20 cellular contexts compared by ENCODE assay signal in the genomic region with DNA sequence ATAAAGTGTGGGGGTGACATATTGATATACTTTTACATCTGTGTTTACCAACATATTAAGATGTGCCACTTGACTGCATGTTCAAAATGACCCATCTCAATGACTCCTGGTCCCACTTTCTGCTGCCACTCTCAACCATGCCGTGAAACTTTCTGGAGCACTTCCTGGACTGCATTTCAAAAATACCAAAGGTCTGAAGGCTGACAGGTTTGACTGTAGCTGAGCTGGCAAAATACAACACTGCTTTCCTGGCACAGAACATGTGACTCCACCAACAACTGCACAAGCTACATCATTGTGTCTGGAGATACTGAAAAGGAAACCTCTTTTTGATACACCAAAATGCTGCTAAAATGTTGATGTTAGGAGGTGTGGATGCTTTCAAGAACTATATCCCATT.
DNase-seq lines count a peak whose midpoint lies in the region; ATAC-seq and TF ChIP-seq lines count a peak whose summit lies in the region.
"Had no signal": no experiment of that assay in that cellular context is flagged by ENCODE, and none has a peak within 500 bp of the region (broad histone marks: within the 10 kb centered on the region; RNA-seq: fewer than 3 reads in every experiment).

No MANE protein-coding gene starts in this region.

- no peaks in the 10 kb centered on the region for H3K36me3 ChIP-seq in left lung
- H3K36me3 ChIP-seq: HAP-1, vagina had no signal

- H3K27ac Mint-ChIP-seq in brain = peak overlapping the region in 3 of 5 experiments; percentile 5 to 50 (median 17)
- H3K27ac Mint-ChIP-seq: activated CD4-positive, alpha-beta memory T cell treated with anti-CD3 and anti-CD28 coated beads, Interleukin-2, amount 10 ng/mL, durations not matched to agents 7 days and 5 days; activated naive CD4-positive, alpha-beta T cell treated with anti-CD3 and anti-CD28 coated beads for 36 hours; activated T-cell treated with anti-CD3 and anti-CD28 coated beads, Interleukin-2, amount 50 U/mL, for 24 hours; immature natural killer cell; stimulated activated naive CD8-positive, alpha-beta T cell treated with anti-CD3 and anti-CD28 coated beads, Interleukin-15, Interleukin-2, amounts not matched to agents 100 ng/mL and 50 ng/mL, for 24 hours had no signal

- no peaks in the 10 kb centered on the region for H3K36me3 Mint-ChIP-seq in brain
- H3K36me3 Mint-ChIP-seq: immature natural killer cell had no signal

- ATAC-seq in left lung = peak; percentile 52
- ATAC-seq in HG03565 (IDR thresholded peaks at IDR 0.05; ENCODE audit: unreplicated experiment) = no peak
- ATAC-seq: esophagus mucosa had no signal

- DNase-seq in NCI-H226 (peak; percentile 20), left lung (no peak), superior temporal gyrus (ENCODE audit: extremely low spot score) (peak; percentile 71), mucosa of gallbladder (ENCODE audit: low spot score) (no peak)
- no peak for DNase-seq in stimulated activated naive CD4-positive, alpha-beta T cell (lab: John Stamatoyannopoulos, UW)
- DNase-seq: activated CD4-positive, alpha-beta memory T cell treated with anti-CD3 and anti-CD28 coated beads, Interleukin-2, amount 10 ng/mL, durations not matched to agents 7 days and 5 days; activated naive CD4-positive, alpha-beta T cell treated with anti-CD3 and anti-CD28 coated beads for 36 hours; activated T-cell treated with anti-CD3 and anti-CD28 coated beads, Interleukin-2, amount 50 U/mL, for 24 hours; immature natural killer cell; mesendoderm; NCI-H2081; NCI-H510A treated with DMSO at 0.1 percent for 48 hours; SHP77 had no signal

- H3K27me3 ChIP-seq in left lung = no peaks in the 10 kb centered on the region
- H3K27me3 ChIP-seq: vagina had no signal

- peaks cover 4% of the 10 kb centered on the region for H3K27me3 Mint-ChIP-seq in brain
- H3K27me3 Mint-ChIP-seq: activated CD4-positive, alpha-beta memory T cell treated with anti-CD3 and anti-CD28 coated beads, Interleukin-2, amount 10 ng/mL, durations not matched to agents 7 days and 5 days; activated T-cell treated with anti-CD3 and anti-CD28 coated beads, Interleukin-2, amount 50 U/mL, for 24 hours; stimulated activated naive CD8-positive, alpha-beta T cell treated with anti-CD3 and anti-CD28 coated beads, Interleukin-15, Interleukin-2, amounts not matched to agents 100 ng/mL and 50 ng/mL, for 24 hours had no signal

- H3K4me1 ChIP-seq in left lung = peaks cover 2 to 5% of the 10 kb centered on the region in 2 donors
- H3K4me1 ChIP-seq: vagina had no signal

- TF ChIP-seq CTCF in brain (conservative IDR thresholded peaks at IDR 0.05) = no peak
- no peak for TF ChIP-seq CTCF in left lung (IDR thresholded peaks at IDR 0.05)

- peaks cover 35% of the 10 kb centered on the region for H3K4me1 Mint-ChIP-seq in brain
- H3K4me1 Mint-ChIP-seq: activated CD4-positive, alpha-beta memory T cell treated with anti-CD3 and anti-CD28 coated beads, Interleukin-2, amount 10 ng/mL, durations not matched to agents 7 days and 5 days; immature natural killer cell had no signal

- H3K27ac ChIP-seq in left lung = no peak overlapping the region
- H3K27ac ChIP-seq: vagina had no signal

- intact Hi-C loops in left lung (cut with DNase I) = no loop called here

- H3K4me3 Mint-ChIP-seq in brain = no peak overlapping the region
- H3K4me3 Mint-ChIP-seq: activated CD4-positive, alpha-beta memory T cell treated with anti-CD3 and anti-CD28 coated beads, Interleukin-2, amount 10 ng/mL, durations not matched to agents 7 days and 5 days; activated naive CD4-positive, alpha-beta T cell treated with anti-CD3 and anti-CD28 coated beads for 36 hours; activated T-cell treated with anti-CD3 and anti-CD28 coated beads, Interleukin-2, amount 50 U/mL, for 24 hours; immature natural killer cell; neural crest cell; stimulated activated naive CD8-positive, alpha-beta T cell treated with anti-CD3 and anti-CD28 coated beads, Interleukin-15, Interleukin-2, amounts not matched to agents 100 ng/mL and 50 ng/mL, for 24 hours had no signal

- H3K4me3 ChIP-seq in left lung = no peak overlapping the region
- H3K4me3 ChIP-seq: HAP-1, vagina had no signal

- peaks cover 0 to 2% (median 0%) of the 10 kb centered on the region in 5 experiments for H3K9me3 Mint-ChIP-seq in brain
- H3K9me3 Mint-ChIP-seq: activated CD4-positive, alpha-beta memory T cell treated with anti-CD3 and anti-CD28 coated beads, Interleukin-2, amount 10 ng/mL, durations not matched to agents 7 days and 5 days; activated naive CD4-positive, alpha-beta T cell treated with anti-CD3 and anti-CD28 coated beads for 36 hours; activated T-cell treated with anti-CD3 and anti-CD28 coated beads, Interleukin-2, amount 50 U/mL, for 24 hours; neural crest cell; stimulated activated naive CD8-positive, alpha-beta T cell treated with anti-CD3 and anti-CD28 coated beads, Interleukin-15, Interleukin-2, amounts not matched to agents 100 ng/mL and 50 ng/mL, for 24 hours had no signal

- H3K9me3 ChIP-seq in left lung = no peaks in the 10 kb centered on the region
- H3K9me3 ChIP-seq: HAP-1, vagina had no signal

Comparison
In these comparisons a context has a peak if more than half of its experiments do, and no peak if none do; other contexts are left out.
1. DNase-seq: peak in NCI-H226 (single experiment) and superior temporal gyrus (single experiment); none in left lung (0 of 2), mucosa of gallbladder (single experiment) and stimulated activated naive CD4-positive, alpha-beta T cell (0 of 6).